ENCODE assay signal across 7 cellular contexts in the genomic region with DNA sequence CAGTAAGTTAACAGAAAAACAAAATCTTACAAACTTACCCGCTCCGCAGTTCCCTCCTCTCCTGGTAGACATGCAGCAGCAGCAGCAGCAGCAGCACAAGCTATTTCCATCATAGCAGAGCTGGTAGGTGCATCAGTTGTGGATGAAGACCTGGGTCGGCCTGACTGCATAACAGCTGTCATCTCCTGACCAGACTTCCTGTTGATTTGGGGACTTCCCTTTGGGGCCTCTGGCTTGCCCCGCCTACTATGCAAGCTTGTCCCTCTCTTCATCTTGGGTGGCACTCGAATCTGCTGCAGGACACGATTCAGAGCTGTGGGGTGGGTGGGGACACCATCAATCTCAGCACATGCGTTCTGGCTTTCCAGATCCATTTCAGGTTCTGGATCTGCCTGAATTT.
A peak's percentile ranks its signal among the peaks of the same experiment; 100 is the strongest.
DNase-seq lines count a peak whose midpoint lies in the region; ATAC-seq and TF ChIP-seq lines count a peak whose summit lies in the region.

No MANE protein-coding gene starts in this region.

- H2BK120ac ChIP-seq in neuronal stem cell (ENCODE audit: low read depth, low read length): peak overlapping the region; percentile 61

- no peaks in the 10 kb centered on the region for H3K9me3 ChIP-seq in neuronal stem cell (replicated peaks in 1 of 2; ENCODE audit: control insufficient read depth in 2 of 2, insufficient read depth in 1 of 2, low read depth in 1 of 2, low read length in 2 of 2)

- no peak overlapping the region for H2BK12ac ChIP-seq in neuronal stem cell (ENCODE audit: low read length)

- WGBS in neuronal stem cell (ENCODE audit: extremely low coverage in 2 of 2, insufficient read length in 2 of 2, insufficient replicate concordance in 1 of 2), 2 donors: no CpG with 5 or more reads among the region's 7 CpGs

- ATAC-seq in GM18909 (IDR thresholded peaks at IDR 0.05; ENCODE audit: poor library complexity, unreplicated experiment) (peak; percentile 80), HG02798 (IDR thresholded peaks at IDR 0.05; ENCODE audit: poor library complexity, unreplicated experiment) (peak; percentile 86), sciatic nerve (no peak)

- no peaks in the 10 kb centered on the region for H3K27me3 ChIP-seq in neuronal stem cell (ENCODE audit: control insufficient read depth in 3 of 3, insufficient read depth in 3 of 3, low read depth in 1 of 3, low read length in 3 of 3)

- H3K23ac ChIP-seq in neuronal stem cell (ENCODE audit: low read depth, low read length, poor library complexity): no peak overlapping the region

- H3K14ac ChIP-seq in neuronal stem cell (ENCODE audit: low read length): peak overlapping the region; percentile 71

- H3K9ac ChIP-seq in neuronal stem cell (ENCODE audit: low read depth, low read length, poor library complexity): peak overlapping the region; percentile 21

- H2AFZ ChIP-seq in neuronal stem cell (ENCODE audit: low read length): no peak overlapping the region

- H3K4ac ChIP-seq in neuronal stem cell (ENCODE audit: low read length): no peak overlapping the region

- H3K79me1 ChIP-seq in neuronal stem cell (ENCODE audit: low read depth, low read length): no peaks in the 10 kb centered on the region

- H2BK15ac ChIP-seq in neuronal stem cell (ENCODE audit: low read length): no peak overlapping the region

- H3K36me3 ChIP-seq in neuronal stem cell (replicated peaks in 1 of 2; ENCODE audit: control insufficient read depth in 2 of 2, insufficient read depth in 2 of 2, low read length in 2 of 2): peaks cover 1 to 29% of the 10 kb centered on the region in 2 donors

- H4K8ac ChIP-seq in neuronal stem cell (ENCODE audit: low read depth, low read length): no peak overlapping the region

- peaks cover 0 to 4% of the 10 kb centered on the region in 2 donors for H3K4me1 ChIP-seq in neuronal stem cell (ENCODE audit: control insufficient read depth in 2 of 2, insufficient read depth in 1 of 2, low read depth in 1 of 2, low read length in 2 of 2)

- H2BK5ac ChIP-seq in neuronal stem cell (ENCODE audit: low read length): peak overlapping the region; percentile 91

- H2AK5ac ChIP-seq in neuronal stem cell (ENCODE audit: low read depth, low read length): no peak overlapping the region

- H3K4me3 ChIP-seq in neuronal stem cell (ENCODE audit: low read length in 2 of 2) (no peak overlapping the region), foreskin fibroblast (ENCODE audit: low read depth in 1 of 2, low read length in 2 of 2) (no peak overlapping the region)

- H4K91ac ChIP-seq in neuronal stem cell (ENCODE audit: low read depth, low read length, poor library complexity): no peak overlapping the region

- DNase-seq in T-helper 2 cell (peak in 3 of 5 experiments; percentile 14 to 84 (median 30)), neuronal stem cell (ENCODE audit: low spot score) (no peak), DMS79 treated with DMSO at 0.1 percent for 48 hours (lab: John Stamatoyannopoulos, UW) (no peak), foreskin fibroblast (no peak), sciatic nerve (ENCODE audit: low spot score) (no peak)

- no peak for TF ChIP-seq CTCF in foreskin fibroblast (IDR thresholded peaks at IDR 0.05; ENCODE audit: low read depth, low read length)

- H3K4me2 ChIP-seq in neuronal stem cell (ENCODE audit: insufficient read depth, low read length, poor library complexity, severe bottlenecking): no peak overlapping the region

- H3K27ac ChIP-seq in neuronal stem cell (replicated peaks; ENCODE audit: low read length): no peak overlapping the region

- intact Hi-C loops in sciatic nerve (cut with DNase I): loop anchor here (5.0 to 10.0 kb wide), 2 partner anchors 180 to 343 kb away; no protein-coding TSS in a partner anchor

- peak overlapping the region; percentile 44 for H3K18ac ChIP-seq in neuronal stem cell (ENCODE audit: low read length)

Comparison
In these comparisons a context has a peak if more than half of its experiments do, and no peak if none do; other contexts are left out.
1. DNase-seq: peak in T-helper 2 cell (3 of 5); none in neuronal stem cell (single experiment), DMS79 treated with DMSO at 0.1 percent for 48 hours (single experiment), foreskin fibroblast (0 of 2) and sciatic nerve (single experiment).